In genomic region chr11:77187105-77187750, GRCh38 we compare ENCODE assay signal across 18 cellular contexts. TPM values are rescaled to one million over a fixed set of nuclear protein-coding genes. Genes with fewer than 3 reads are reported as not detected.
"Had no signal": no experiment of that assay in that cellular context is flagged by ENCODE, and none has a peak within 500 bp of the region (broad histone marks: within the 10 kb centered on the region; RNA-seq: fewer than 3 reads in every experiment).

No MANE protein-coding gene starts in this region.

- ATAC-seq: activated CD8-positive, alpha-beta T cell treated with anti-CD3 and anti-CD28 coated beads, Interleukin-2, amount 10 ng/mL, durations not matched to agents 7 days and 5 days; body of pancreas had no signal

- H3K4me1 Mint-ChIP-seq: activated CD4-positive, alpha-beta T cell treated with anti-CD3 and anti-CD28 coated beads, Interleukin-2, amount 10 ng/mL, durations not matched to agents 24 days and 14 days; mesothelial cell of epicardium had no signal

- H3K36me3 Mint-ChIP-seq: mesothelial cell of epicardium had no signal

- H3K27me3 ChIP-seq: body of pancreas, dorsolateral prefrontal cortex had no signal

- H3K4me3 ChIP-seq: body of pancreas, dorsolateral prefrontal cortex had no signal

- H3K27ac ChIP-seq: body of pancreas, dorsolateral prefrontal cortex, epithelial cell of prostate had no signal

- H3K9me3 Mint-ChIP-seq: activated CD4-positive, alpha-beta T cell treated with anti-CD3 and anti-CD28 coated beads, Interleukin-2, amount 10 ng/mL, durations not matched to agents 24 days and 14 days; activated T-cell treated with anti-CD3 and anti-CD28 coated beads, Interleukin-2, amount 50 U/mL, for 24 hours; activated T-helper 2 cell treated with anti-CD3 and anti-CD28 coated beads, Interferon-gamma antibody, Interleukin-2, Interleukin-4, amounts not matched to agents 10 μg/mL and 5 μg/mL and 100 μg/mL, durations not matched to agents 14 hours and 24 hours and 36 hours; endodermal cell; mesothelial cell of epicardium; nephron; T-helper 2 cell treated with Interferon-gamma antibody and Interleukin-4, amounts not matched to agents 5 μg/mL and 100 μg/mL, for 36 hours had no signal

- H3K4me3 Mint-ChIP-seq: activated CD4-positive, alpha-beta T cell treated with anti-CD3 and anti-CD28 coated beads, Interleukin-2, amount 10 ng/mL, durations not matched to agents 24 days and 14 days; activated CD8-positive, alpha-beta T cell treated with anti-CD3 and anti-CD28 coated beads, Interleukin-2, amount 10 ng/mL, durations not matched to agents 7 days and 5 days; activated T-cell treated with anti-CD3 and anti-CD28 coated beads, Interleukin-2, amount 50 U/mL, for 24 hours; endodermal cell; mesothelial cell of epicardium; nephron; T-helper 2 cell treated with Interferon-gamma antibody and Interleukin-4, amounts not matched to agents 5 μg/mL and 100 μg/mL, for 36 hours had no signal

- H3K27ac Mint-ChIP-seq: activated CD4-positive, alpha-beta T cell treated with anti-CD3 and anti-CD28 coated beads, Interleukin-2, amount 10 ng/mL, durations not matched to agents 24 days and 14 days; activated CD8-positive, alpha-beta T cell treated with anti-CD3 and anti-CD28 coated beads, Interleukin-2, amount 10 ng/mL, durations not matched to agents 7 days and 5 days; activated T-cell treated with anti-CD3 and anti-CD28 coated beads, Interleukin-2, amount 50 U/mL, for 24 hours; activated T-helper 2 cell treated with anti-CD3 and anti-CD28 coated beads, Interferon-gamma antibody, Interleukin-2, Interleukin-4, amounts not matched to agents 10 μg/mL and 5 μg/mL and 100 μg/mL, durations not matched to agents 14 hours and 24 hours and 36 hours; endodermal cell; mesothelial cell of epicardium; nephron; T-helper 2 cell treated with Interferon-gamma antibody and Interleukin-4, amounts not matched to agents 5 μg/mL and 100 μg/mL, for 36 hours had no signal

- DNase-seq: activated CD4-positive, alpha-beta T cell treated with anti-CD3 and anti-CD28 coated beads, Interleukin-2, amount 10 ng/mL, durations not matched to agents 24 days and 14 days; activated CD4-positive, CD25-positive, alpha-beta regulatory T cell; activated CD8-positive, alpha-beta T cell treated with anti-CD3 and anti-CD28 coated beads, Interleukin-2, amount 10 ng/mL, durations not matched to agents 7 days and 5 days; activated naive CD4-positive, alpha-beta T cell treated with Interleukin-2 at 50 U/mL for 16 hours; activated T-cell treated with anti-CD3 and anti-CD28 coated beads, Interleukin-2, amount 50 U/mL, for 24 hours; body of pancreas; dorsolateral prefrontal cortex; endodermal cell; foreskin fibroblast; hypothalamus; islet precursor cell; nucleus accumbens; stimulated activated naive CD4-positive, alpha-beta T cell had no signal

- H3K27me3 Mint-ChIP-seq: activated CD4-positive, alpha-beta T cell treated with anti-CD3 and anti-CD28 coated beads, Interleukin-2, amount 10 ng/mL, durations not matched to agents 24 days and 14 days; activated T-cell treated with anti-CD3 and anti-CD28 coated beads, Interleukin-2, amount 50 U/mL, for 24 hours had no signal

- H3K9me3 ChIP-seq: body of pancreas had no signal

RNA-seq across cellular contexts. Expression of gene MYO7A, which starts 59.2 kb away (rescaled TPM):
- total RNA-seq: activated CD8-positive, alpha-beta T cell treated with anti-CD3 and anti-CD28 coated beads, Interleukin-2, amount 10 ng/mL, durations not matched to agents 7 days and 5 days had no signal
